8 cellular contexts compared by ENCODE assay signal in the genomic region with DNA sequence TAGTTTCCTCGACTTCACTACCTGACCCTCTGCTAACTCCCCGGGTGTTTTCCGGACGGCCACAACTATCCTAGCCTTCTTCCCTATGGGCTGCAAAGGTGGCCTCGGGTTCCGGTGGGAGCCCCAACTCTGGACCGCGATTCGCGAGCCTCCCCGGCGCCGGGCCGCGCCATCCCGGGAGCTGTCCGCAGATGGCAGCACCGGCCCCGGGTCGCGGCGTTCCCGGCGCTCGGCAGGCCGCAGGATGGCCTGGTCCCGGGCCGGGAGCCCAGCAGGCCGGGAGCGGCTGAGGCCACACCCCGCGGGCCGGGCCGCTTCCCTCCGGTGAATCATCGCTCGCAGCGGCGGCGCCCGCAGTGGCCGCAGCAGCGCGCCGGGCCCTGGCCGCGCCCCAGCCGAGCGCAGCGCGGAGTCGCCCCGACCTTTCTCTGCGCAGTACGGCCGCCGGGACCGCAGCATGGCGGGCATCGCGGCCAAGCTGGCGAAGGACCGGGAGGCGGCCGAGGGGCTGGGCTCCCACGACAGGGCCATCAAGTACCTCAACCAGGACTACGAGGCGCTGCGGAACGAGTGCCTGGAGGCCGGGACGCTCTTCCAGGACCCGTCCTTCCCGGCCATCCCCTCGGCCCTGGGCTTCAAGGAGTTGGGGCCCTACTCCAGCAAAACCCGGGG. TPM values are rescaled to one million over a fixed set of nuclear protein-coding genes. Genes with fewer than 3 reads are reported as not detected.
DNase-seq lines count a peak whose midpoint lies in the region; ATAC-seq, FAIRE-seq and TF ChIP-seq lines count a peak whose summit lies in the region.

A gene (plus strand): TSS at position 356 of the 672 bp plus-strand sequence. CDS start 102 bp downstream, at position 458.

- CTCF ChIA-PET in K562 (lab: Yijun Ruan, JAX; ENCODE audit: low intra/inter-chr PET ratio), result interaction anchor here (2.1 kb wide), 1 partner anchor 37 kb away, joined by 14 read pairs; no protein-coding TSS in a partner anchor

- no peak; the same call in 1 of the 2 replicates for TF ChIP-seq EP300 in K562 (IDR thresholded peaks at IDR 0.05; ENCODE audit: low read length)

- peak; percentile 93 to 95 for TF ChIP-seq RAD21 in K562 (CRISPR knock-in tag; conservative IDR thresholded peaks at IDR 0.05 in 1 of 2, IDR thresholded peaks at IDR 0.05 in 1 of 2)

- H3K9me1 ChIP-seq in K562 (ENCODE audit: control insufficient read depth, insufficient read depth, low read length), result no peaks in the 10 kb centered on the region

- DNase-seq in GDM1 (lab: John Stamatoyannopoulos, UW) (peak; percentile 61), KG1 (lab: John Stamatoyannopoulos, UW) (peak; percentile 35), K562 (ENCODE audit: extremely low read depth in 1 of 4, low spot score in 3 of 4) (peak; percentile 88 to 97 (median 96)), hepatocyte (ENCODE audit: low spot score) (peak; percentile 96), pulmonary artery endothelial cell (ENCODE audit: low read depth, low spot score) (peak; percentile 60), NCI-H1105 treated with DMSO at 0.1 percent for 48 hours (lab: John Stamatoyannopoulos, UW) (no peak)

- H3K79me2 ChIP-seq in K562 (ENCODE audit: control insufficient read depth, insufficient read depth, low read length) (peaks cover 46% of the 10 kb centered on the region), hepatocyte (peaks cover 45% of the 10 kb centered on the region)

- in situ Hi-C loops in K562 (cut with MboI), result loop anchor here (25.0 kb wide), 1 partner anchor 200 kb away; no protein-coding TSS in a partner anchor

- FAIRE-seq in K562 (lab: Jason Lieb, UNC), result no peak

- H3K4me3 ChIP-seq in K562 (peak within 1 kb of the TSS; percentile 75), hepatocyte (peak within 1 kb of the TSS; percentile 82)

- H3K4me2 ChIP-seq in K562 (ENCODE audit: insufficient read depth, low read length) (peak within 1 kb of the TSS; percentile 88), hepatocyte (peak within 1 kb of the TSS; percentile 86)

- POLR2A ChIA-PET in K562 (lab: Yijun Ruan, JAX), result interaction anchor here (0.6 to 1.2 kb wide), 7 partner anchors 9 to 608 kb away, joined by 3 to 11 read pairs (median 3); no protein-coding TSS in a partner anchor

- H3K36me3 ChIP-seq in K562 (ENCODE audit: control insufficient read depth, insufficient read depth, low read length), result peaks cover 18% of the 10 kb centered on the region
- H3K36me3 ChIP-seq in hepatocyte (replicated peaks; ENCODE audit: insufficient read depth, low read depth), result no peaks in the 10 kb centered on the region

- H3K27ac ChIP-seq in K562 (ENCODE audit: extremely low read depth, low read depth, low read length), result peak within 1 kb of the TSS; percentile 89
- H3K27ac ChIP-seq in hepatocyte, result peak within 1 kb of the TSS; percentile 99

- H4K20me1 ChIP-seq in K562 (replicated peaks; ENCODE audit: control insufficient read depth, insufficient read depth, low read length) (no peaks in the 10 kb centered on the region), hepatocyte (ENCODE audit: insufficient read depth, poor library complexity, severe bottlenecking) (no peaks in the 10 kb centered on the region)

- H3K9me2 ChIP-seq in hepatocyte (replicated peaks; ENCODE audit: insufficient read depth), result no peaks in the 10 kb centered on the region

- H3K4me1 ChIP-seq in K562 (replicated peaks in 1 of 2; ENCODE audit: control insufficient read depth in 2 of 2, insufficient read depth in 2 of 2, low read length in 2 of 2) (peaks cover 54 to 66% of the 10 kb centered on the region in 2 experiments), hepatocyte (ENCODE audit: insufficient read depth) (peaks cover 49% of the 10 kb centered on the region)

- peak; percentile 68 for ATAC-seq in GM21723 (IDR thresholded peaks at IDR 0.05; ENCODE audit: unreplicated experiment)
- peak; percentile 91 for ATAC-seq in K562

- WGBS in K562 (ENCODE audit: insufficient coverage, low coverage, missing lambda C conversion rate), result 2% methylated on average over 60 of the region's 76 CpGs
- WGBS in hepatocyte (ENCODE audit: low lambda C conversion rate, missing lambda C conversion rate), result 1% methylated on average over 68 of the region's 76 CpGs

- no TSS peak for BruUV-seq in K562 (replicated peaks; lab: Mats Ljungman, UMichigan)

- TF ChIP-seq CTCF in K562 (IDR thresholded peaks at IDR 0.05 in 2 of 3, conservative IDR thresholded peaks at IDR 0.05 in 1 of 3; ENCODE audit: insufficient read depth in 2 of 3, low read depth in 1 of 3, low read length in 3 of 3) (peak; percentile 74 to 90 (median 80)), hepatocyte (IDR thresholded peaks at IDR 0.05; ENCODE audit: poor library complexity) (peak; percentile 63)

- no peaks in the 10 kb centered on the region for H3K27me3 ChIP-seq in K562 (ENCODE audit: control insufficient read depth in 2 of 2, insufficient read depth in 2 of 2, low read length in 2 of 2)
- H3K27me3 ChIP-seq in hepatocyte, result no peaks in the 10 kb centered on the region

- H3K9me3 ChIP-seq in K562 (replicated peaks; ENCODE audit: control insufficient read depth, insufficient read depth, low read depth, low read length), result no peaks in the 10 kb centered on the region
- no peaks in the 10 kb centered on the region for H3K9me3 ChIP-seq in hepatocyte (ENCODE audit: low read depth)

- intact Hi-C loops in T-helper 2 cell treated with Interferon-gamma antibody and Interleukin-4, amounts not matched to agents 100 ng/mL and 5 ng/mL, for 36 hours (cut with micrococcal nuclease), result loop anchor here (1.0 to 10.0 kb wide), 4 partner anchors 37 to 720 kb away; a partner anchor contains a TSS
- intact Hi-C loops in K562 (cut with micrococcal nuclease), result no loop called here

- TF ChIP-seq POLR2A in K562 (conservative IDR thresholded peaks at IDR 0.05), result peak; percentile 75

- peak within 1 kb of the TSS; percentile 92 for H2AFZ ChIP-seq in K562 (ENCODE audit: low read depth, low read length)
- H2AFZ ChIP-seq in hepatocyte, result peak within 1 kb of the TSS; percentile 66

- H3K9ac ChIP-seq in K562 (ENCODE audit: insufficient read depth in 1 of 2, low read depth in 2 of 2, low read length in 2 of 2), result peak within 1 kb of the TSS; percentile 87 to 98

TF ChIP-seq in K562, 482 proteins besides CTCF, POLR2A, EP300 and RAD21 (continues in another document):
- no peak for TF ChIP-seq POU5F1 (IDR thresholded peaks at IDR 0.05; ENCODE audit: borderline replicate concordance, low read depth, low read length, partially characterized antibody)
- no peak for TF ChIP-seq ZNF121 (CRISPR knock-in tag; conservative IDR thresholded peaks at IDR 0.05)
- peak; percentile 17 to 77; a peak in 2 of 4 replicates for TF ChIP-seq MAZ (CRISPR knock-in tag; conservative IDR thresholded peaks at IDR 0.05 in 1 of 2, IDR thresholded peaks at IDR 0.05 in 1 of 2)
- TF ChIP-seq, protein P1, sequence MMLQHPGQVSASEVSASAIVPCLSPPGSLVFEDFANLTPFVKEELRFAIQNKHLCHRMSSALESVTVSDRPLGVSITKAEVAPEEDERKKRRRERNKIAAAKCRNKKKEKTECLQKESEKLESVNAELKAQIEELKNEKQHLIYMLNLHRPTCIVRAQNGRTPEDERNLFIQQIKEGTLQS (IDR thresholded peaks at IDR 0.05), result no peak
- TF ChIP-seq, protein P1 (CRISPR knock-in tag; conservative IDR thresholded peaks at IDR 0.05), result no peak
- TF ChIP-seq MCM3 (IDR thresholded peaks at IDR 0.05), result no peak
- TF ChIP-seq, protein P2, sequence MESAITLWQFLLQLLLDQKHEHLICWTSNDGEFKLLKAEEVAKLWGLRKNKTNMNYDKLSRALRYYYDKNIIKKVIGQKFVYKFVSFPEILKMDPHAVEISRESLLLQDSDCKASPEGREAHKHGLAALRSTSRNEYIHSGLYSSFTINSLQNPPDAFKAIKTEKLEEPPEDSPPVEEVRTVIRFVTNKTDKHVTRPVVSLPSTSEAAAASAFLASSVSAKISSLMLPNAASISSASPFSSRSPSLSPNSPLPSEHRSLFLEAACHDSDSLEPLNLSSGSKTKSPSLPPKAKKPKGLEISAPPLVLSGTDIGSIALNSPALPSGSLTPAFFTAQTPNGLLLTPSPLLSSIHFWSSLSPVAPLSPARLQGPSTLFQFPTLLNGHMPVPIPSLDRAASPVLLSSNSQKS (CRISPR knock-in tag; IDR thresholded peaks at IDR 0.05), result peak; percentile 20; the same call in 1 of the 2 replicates
- TF ChIP-seq ETV5 (CRISPR knock-in tag; IDR thresholded peaks at IDR 0.05; ENCODE audit: low read depth), result no peak
- TF ChIP-seq KDM1A (IDR thresholded peaks at IDR 0.05), result no peak
- TF ChIP-seq ZNF232 (CRISPR knock-in tag; IDR thresholded peaks at IDR 0.05), result no peak
- TF ChIP-seq ZNF24 (IDR thresholded peaks at IDR 0.05), result peak; percentile 65

RNA-seq across cellular contexts. Expression of the gene that starts here (rescaled TPM):
- 187 and 191 TPM in 2 replicates for total RNA-seq in T-helper 2 cell treated with Interferon-gamma antibody and Interleukin-4, amounts not matched to agents 100 ng/mL and 5 ng/mL, for 36 hours
- total RNA-seq in K562 (2011; cell fraction: chromatin; rRNA removed; ENCODE audit: low replicate concordance), result 180 and 218 TPM in 2 replicates
- total RNA-seq in K562 (2011; cell fraction: nucleolus; rRNA removed), result 119 and 120 TPM in 2 replicates
- 132 and 165 TPM in 2 replicates for total RNA-seq in K562 (2011; cell fraction: nucleoplasm; rRNA removed)
- 116 and 157 TPM in 2 replicates for total RNA-seq in K562 (2014; rRNA removed)
- total RNA-seq in K562 (2014; rRNA removed; fragmentation: Illumina TruSeq; extraction: Trizol), result 80.4 and 84.2 TPM in 2 replicates
- total RNA-seq in K562 (2015; rRNA removed; fragmentation: Illumina TruSeq; extraction: Trizol), result 86.8 and 87.7 TPM in 2 replicates
- total RNA-seq in K562 (2021), result 94.8 and 101 TPM in 2 replicates
- polyA plus RNA-seq in K562 (2011; rRNA removed), result 113 and 120 TPM in 2 replicates
- polyA plus RNA-seq in K562 (2011; cell fraction: cytosol; rRNA removed), result 55.7 and 58.0 TPM in 2 replicates
- polyA plus RNA-seq in K562 (2011; cell fraction: nucleus; rRNA removed), result 254 and 312 TPM in 2 replicates
- polyA plus RNA-seq in K562 (2012), result 81.1 and 119 TPM in 2 replicates
- 92.6 and 102 TPM in 2 replicates for polyA plus RNA-seq in K562 (2014; fragmentation: Illumina TruSeq; extraction: Trizol)
- 10 to 100 TPM; 24.6 to 28.5 TPM for polyA plus RNA-seq in K562 (2014; fragmentation: Nextera tagmentation; extraction: Ambion mirVana)
- 106 and 124 TPM in 2 replicates for polyA plus RNA-seq in K562 (2014; rRNA removed)
- polyA minus RNA-seq in K562 (2011; rRNA and poly(A)+ RNA removed), result 114 and 116 TPM in 2 replicates
- polyA minus RNA-seq in K562 (2011; cell fraction: cytosol; rRNA and poly(A)+ RNA removed), result 68.3 and 82.5 TPM in 2 replicates
- 63.0 and 87.3 TPM in 2 replicates for polyA minus RNA-seq in K562 (2011; cell fraction: nucleus; rRNA and poly(A)+ RNA removed)
- 123 and 147 TPM in 2 replicates for total RNA-seq in hepatocyte
- 161 and 162 TPM in 2 replicates for polyA plus RNA-seq in hepatocyte
- 436 and 498 TPM in 2 replicates for total RNA-seq in pulmonary artery endothelial cell
